In the genomic region with DNA sequence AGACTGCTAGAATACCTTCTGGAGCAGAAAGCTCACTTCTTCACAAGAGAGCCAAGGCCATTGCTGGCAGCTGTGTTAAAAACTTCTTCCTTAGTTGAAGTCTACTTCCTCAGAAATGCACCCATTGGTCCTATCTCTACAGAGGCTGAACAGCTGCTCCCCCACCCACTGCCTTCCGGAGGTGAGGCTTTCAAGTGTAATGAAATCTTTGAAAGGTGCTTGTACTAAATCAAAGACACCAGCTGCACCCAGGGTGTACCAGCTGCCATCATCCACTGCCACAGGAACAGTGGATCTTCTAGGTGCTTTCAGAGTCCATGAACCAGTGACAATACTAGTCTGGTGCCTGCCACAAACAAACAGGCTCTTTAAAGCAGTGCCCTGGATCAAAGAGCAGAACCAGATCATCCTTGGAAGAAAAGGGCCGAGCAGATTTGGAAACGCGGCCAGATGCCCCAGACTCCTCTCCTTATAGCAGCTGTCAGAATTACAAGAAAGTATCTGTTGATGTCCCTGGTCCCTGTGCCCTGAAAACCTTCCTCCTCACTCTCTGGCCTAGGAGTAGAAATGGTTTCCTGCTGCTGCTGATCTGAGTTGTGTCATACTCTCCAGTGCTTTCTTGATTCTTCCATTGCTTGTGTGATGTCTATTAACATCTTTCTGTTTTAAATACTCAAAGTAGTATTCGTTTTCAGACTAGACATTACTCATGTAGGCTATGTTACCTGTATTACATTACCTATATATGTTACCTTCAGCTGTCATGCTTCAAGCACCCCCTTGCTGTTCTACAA, we compare ENCODE assay signal across 9 cellular contexts. TPM values are rescaled to one million over a fixed set of nuclear protein-coding genes. Genes with fewer than 3 reads are reported as not detected.
DNase-seq lines count a peak whose midpoint lies in the region; ATAC-seq and TF ChIP-seq lines count a peak whose summit lies in the region.
"Had no signal": no experiment of that assay in that cellular context is flagged by ENCODE, and none has a peak within 500 bp of the region (broad histone marks: within the 10 kb centered on the region; RNA-seq: fewer than 3 reads in every experiment).

No MANE protein-coding gene starts in this region.

- ATAC-seq in GM18505 (IDR thresholded peaks at IDR 0.05; ENCODE audit: unreplicated experiment) (no peak), GM19035 (IDR thresholded peaks at IDR 0.05; ENCODE audit: unreplicated experiment) (no peak), HG02840 (IDR thresholded peaks at IDR 0.05; ENCODE audit: low FRiP score, unreplicated experiment) (no peak)

- DNase-seq in T-helper 1 cell (peak; percentile 11 to 68 (median 44)), glutamatergic neuron (no peak), hepatic stellate cell (ENCODE audit: low spot score) (no peak)
- DNase-seq in activated T-helper 9 cell treated with anti-CD3 and anti-CD28 coated beads, Interleukin-2, amount 50 U/mL, for 16 hours (ENCODE audit: low read depth), result peak; percentile 9
- DNase-seq in stimulated activated CD4-positive, alpha-beta T cell treated with anti-CD3 and anti-CD28 coated beads, Interleukin-2, amount 100 ng/mL, for 4 hours (ENCODE audit: low read depth), result peak; percentile 65
- DNase-seq: occipital lobe had no signal

- H3K27me3 Mint-ChIP-seq in glutamatergic neuron (ENCODE audit: unreplicated experiment), result no peaks in the 10 kb centered on the region

- no peak overlapping the region for H3K4me3 Mint-ChIP-seq in glutamatergic neuron (ENCODE audit: unreplicated experiment)

- TF ChIP-seq POLR2A in GM18505 (IDR thresholded peaks at IDR 0.05; ENCODE audit: borderline replicate concordance, extremely low read depth, insufficient read depth, insufficient read length), result peak; percentile 32

- H3K27ac Mint-ChIP-seq in glutamatergic neuron (ENCODE audit: unreplicated experiment), result no peak overlapping the region

- peaks cover 6% of the 10 kb centered on the region for H3K4me1 Mint-ChIP-seq in glutamatergic neuron (ENCODE audit: low read depth, unreplicated experiment)

- H3K36me3 Mint-ChIP-seq in glutamatergic neuron (ENCODE audit: unreplicated experiment), result no peaks in the 10 kb centered on the region

- peaks cover 2% of the 10 kb centered on the region for H3K9me3 Mint-ChIP-seq in glutamatergic neuron (ENCODE audit: unreplicated experiment)

- TF ChIP-seq CTCF in glutamatergic neuron (IDR thresholded peaks at IDR 0.05; ENCODE audit: partially characterized antibody, unreplicated experiment), result no peak

RNA-seq across cellular contexts. Expression of gene HERC1, which starts 26.6 kb away (rescaled TPM):
- total RNA-seq in glutamatergic neuron (ENCODE audit: unreplicated experiment), result 184 TPM

Comparison
In these comparisons a context has a peak if more than half of its experiments do, and no peak if none do; other contexts are left out.
1. DNase-seq: peak in T-helper 1 cell (5 of 5), activated T-helper 9 cell treated with anti-CD3 and anti-CD28 coated beads, Interleukin-2, amount 50 U/mL, for 16 hours (single experiment) and stimulated activated CD4-positive, alpha-beta T cell treated with anti-CD3 and anti-CD28 coated beads, Interleukin-2, amount 100 ng/mL, for 4 hours (single experiment); none in glutamatergic neuron (single experiment) and hepatic stellate cell (single experiment).